In the genomic region with DNA sequence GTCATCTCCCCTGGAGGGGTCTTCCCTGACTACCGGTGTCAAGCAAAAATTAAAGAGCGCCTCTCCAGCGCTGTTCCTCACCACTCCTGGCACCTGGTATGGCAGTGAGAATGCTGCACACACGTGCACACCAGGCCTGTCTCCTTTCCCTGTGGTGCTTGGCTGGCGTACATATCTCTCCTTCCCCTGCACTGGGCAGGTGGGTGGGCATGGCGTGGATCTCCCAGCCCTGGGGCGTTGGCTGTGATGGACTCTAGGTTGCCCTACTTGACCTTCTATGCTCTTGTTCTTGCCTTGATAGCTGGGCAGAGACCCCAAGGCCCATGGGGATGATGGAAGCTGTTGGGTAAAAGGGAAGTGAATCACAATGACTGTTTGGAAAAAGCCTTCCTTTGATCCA, we compare ENCODE assay signal across 8 cellular contexts.
"Had no signal": no experiment of that assay in that cellular context is flagged by ENCODE, and none has a peak within 500 bp of the region (broad histone marks: within the 10 kb centered on the region; RNA-seq: fewer than 3 reads in every experiment).

No MANE protein-coding gene starts in this region.

- H3K36me3 ChIP-seq: HAP-1 had no signal

- H3K27ac ChIP-seq: GM23248 had no signal

- H3K27ac Mint-ChIP-seq: HFFc6 had no signal

- H3K4me3 Mint-ChIP-seq: HFFc6 had no signal

- H3K4me3 ChIP-seq: GM23248, HAP-1, K562 had no signal

- H3K9ac ChIP-seq: GM23248 had no signal

- DNase-seq: GM23248, GOT3, H7, HFFc6, IMR-90 had no signal

- H3K9me3 Mint-ChIP-seq: HFFc6 had no signal

- H2AFZ ChIP-seq: GM23248 had no signal

- H3K4me1 ChIP-seq: HAP-1 had no signal

- H3K9me3 ChIP-seq: HAP-1 had no signal

- ATAC-seq: HCT116, K562 had no signal
